ENCODE assay signal across 1 cellular context in the genomic region with DNA sequence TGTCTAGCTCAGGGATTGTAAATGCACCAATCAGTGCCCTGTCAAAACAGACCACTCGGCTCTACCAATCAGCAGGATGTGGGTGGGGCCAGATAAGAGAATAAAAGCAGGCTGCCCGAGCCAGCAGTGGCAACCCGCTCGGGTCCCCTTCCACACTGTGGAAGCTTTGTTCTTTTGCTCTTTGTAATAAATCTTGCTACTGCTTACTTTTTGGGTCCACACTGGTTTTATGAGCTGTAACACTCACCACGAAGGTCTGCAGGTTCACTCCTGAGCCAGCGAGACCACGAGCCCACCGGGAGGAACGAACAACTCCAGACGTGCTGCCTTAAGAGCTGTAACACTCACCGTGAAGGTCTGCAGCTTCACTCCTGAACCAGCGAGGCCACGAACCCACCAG. TPM values are rescaled to one million over a fixed set of nuclear protein-coding genes. Genes with fewer than 3 reads are reported as not detected.
"Had no signal": no experiment of that assay in that cellular context is flagged by ENCODE, and none has a peak within 500 bp of the region (broad histone marks: within the 10 kb centered on the region; RNA-seq: fewer than 3 reads in every experiment).

No MANE protein-coding gene starts in this region.

RNA-seq across cellular contexts. Expression of gene FBXO2, which starts 44.9 kb away (rescaled TPM):
- total RNA-seq: LHCN-M2 had no signal
